8 cellular contexts compared by ENCODE assay signal in genomic region chr5:138752951-138753793, GRCh38. TPM values are rescaled to one million over a fixed set of nuclear protein-coding genes. Genes with fewer than 3 reads are reported as not detected.
DNase-seq lines count a peak whose midpoint lies in the region; ATAC-seq, FAIRE-seq and TF ChIP-seq lines count a peak whose summit lies in the region.

TSS of gene CTNNA1 (plus strand) at chr5:138753425. CDS start at chr5:138781925, 28,500 bp downstream.

- WGBS in A549 (ENCODE audit: missing lambda C conversion rate): 2% methylated on average over 31 of the region's 102 CpGs

- H3K4me3 ChIP-seq in A549 (peak within 1 kb of the TSS; percentile 91), fibroblast of the aortic adventitia (ENCODE audit: low read depth, low read length) (peak within 1 kb of the TSS; percentile 84)

- H3K27me3 Mint-ChIP-seq in nephron progenitor cell (ENCODE audit: low read depth, poor library complexity): peaks cover 15% of the 10 kb centered on the region
- H3K27me3 Mint-ChIP-seq in stimulated activated naive CD8-positive, alpha-beta T cell treated with anti-CD3 and anti-CD28 coated beads, Interleukin-15, Interleukin-2, amounts not matched to agents 100 ng/mL and 50 ng/mL, for 24 hours: peaks cover 65% of the 10 kb centered on the region

- no peak for TF ChIP-seq RAD21 in A549 (conservative IDR thresholded peaks at IDR 0.05 in 1 of 2, IDR thresholded peaks at IDR 0.05 in 1 of 2)

- H3K27ac Mint-ChIP-seq in nephron progenitor cell: peak within 1 kb of the TSS; percentile 76
- peak within 1 kb of the TSS; percentile 90 for H3K27ac Mint-ChIP-seq in stimulated activated naive CD8-positive, alpha-beta T cell treated with anti-CD3 and anti-CD28 coated beads, Interleukin-15, Interleukin-2, amounts not matched to agents 100 ng/mL and 50 ng/mL, for 24 hours

- DNase-seq in A549 (ENCODE audit: low read depth in 1 of 2, low spot score in 1 of 2) (peak; percentile 77 to 84), RKO (ENCODE audit: low spot score) (peak; percentile 79), fibroblast of the aortic adventitia (ENCODE audit: low read depth) (peak; percentile 61), nephron progenitor cell (peak; percentile 84)
- peak; percentile 40 for DNase-seq in activated T-helper 9 cell treated with anti-CD3 and anti-CD28 coated beads, Interleukin-2, amount 50 U/mL, for 16 hours (ENCODE audit: low read depth)

- CTCF ChIA-PET in A549 (lab: Yijun Ruan, JAX): interaction anchor here (0.5 to 2.3 kb wide), 11 partner anchors 20 to 710 kb away, joined by 3 to 6 read pairs (median 3); no protein-coding TSS in a partner anchor

- ATAC-seq in A549 (peak; percentile 73 to 76), GM18907 (IDR thresholded peaks at IDR 0.05; ENCODE audit: unreplicated experiment) (peak; percentile 51), HG03521 (IDR thresholded peaks at IDR 0.05; ENCODE audit: unreplicated experiment) (peak; percentile 44)

- FAIRE-seq in A549 (lab: Jason Lieb, UNC): no peak

- peak within 1 kb of the TSS; percentile 96 to 97 for H3K27ac ChIP-seq in A549

- H3K4me1 Mint-ChIP-seq in nephron progenitor cell: peaks cover 27% of the 10 kb centered on the region
- H3K4me1 Mint-ChIP-seq in stimulated activated naive CD8-positive, alpha-beta T cell treated with anti-CD3 and anti-CD28 coated beads, Interleukin-15, Interleukin-2, amounts not matched to agents 100 ng/mL and 50 ng/mL, for 24 hours (ENCODE audit: low read depth): peaks cover 57% of the 10 kb centered on the region

- peaks cover 42% of the 10 kb centered on the region for H3K4me1 ChIP-seq in A549

- peak in 1 of 2 experiments; percentile 30; a peak in 1 of 5 replicates for TF ChIP-seq EP300 in A549 (IDR thresholded peaks at IDR 0.05)

- TF ChIP-seq POLR2A in A549 (IDR thresholded peaks at IDR 0.05; ENCODE audit: low read length): peak; percentile 74

- H3K36me3 Mint-ChIP-seq in nephron progenitor cell (ENCODE audit: low read depth): peaks cover 41% of the 10 kb centered on the region
- peaks cover 32% of the 10 kb centered on the region for H3K36me3 Mint-ChIP-seq in stimulated activated naive CD8-positive, alpha-beta T cell treated with anti-CD3 and anti-CD28 coated beads, Interleukin-15, Interleukin-2, amounts not matched to agents 100 ng/mL and 50 ng/mL, for 24 hours (ENCODE audit: low read depth)

- H3K4me3 Mint-ChIP-seq in nephron progenitor cell: peak within 1 kb of the TSS; percentile 93
- peak within 1 kb of the TSS; percentile 90 for H3K4me3 Mint-ChIP-seq in stimulated activated naive CD8-positive, alpha-beta T cell treated with anti-CD3 and anti-CD28 coated beads, Interleukin-15, Interleukin-2, amounts not matched to agents 100 ng/mL and 50 ng/mL, for 24 hours

- POLR2A ChIA-PET in A549 (lab: Yijun Ruan, JAX): interaction anchor here (0.6 to 1.9 kb wide), 4 partner anchors 16 to 321 kb away, joined by 3 to 5 read pairs (median 4); partner anchors contain the start of gene HSPA9

- no peak for TF ChIP-seq CTCF in A549 (IDR thresholded peaks at IDR 0.05)
- TF ChIP-seq CTCF in fibroblast of the aortic adventitia (IDR thresholded peaks at IDR 0.05; ENCODE audit: insufficient read depth, low read length): no peak
- no peak for TF ChIP-seq CTCF in nephron progenitor cell (IDR thresholded peaks at IDR 0.05)

- H3K9me3 ChIP-seq in A549: no peaks in the 10 kb centered on the region

- H3K4me2 ChIP-seq in A549: peak within 1 kb of the TSS; percentile 93

- peaks cover 35% of the 10 kb centered on the region for H3K9me3 Mint-ChIP-seq in nephron progenitor cell
- H3K9me3 Mint-ChIP-seq in stimulated activated naive CD8-positive, alpha-beta T cell treated with anti-CD3 and anti-CD28 coated beads, Interleukin-15, Interleukin-2, amounts not matched to agents 100 ng/mL and 50 ng/mL, for 24 hours: peaks cover 4% of the 10 kb centered on the region

TF ChIP-seq in A549, 52 proteins besides CTCF, POLR2A, EP300 and RAD21:
- no peak for TF ChIP-seq NPAS2 (CRISPR knock-in tag; IDR thresholded peaks at IDR 0.05; ENCODE audit: borderline replicate concordance)
- peak; percentile 76 for TF ChIP-seq FOSL2 (IDR thresholded peaks at IDR 0.05)
- TF ChIP-seq FOSL2 (CRISPR knock-in tag; IDR thresholded peaks at IDR 0.05): peak; percentile 97
- TF ChIP-seq MAFK (IDR thresholded peaks at IDR 0.05; ENCODE audit: partially characterized antibody): no peak
- TF ChIP-seq RARB (CRISPR knock-in tag; IDR thresholded peaks at IDR 0.05): 0 out of 2 replicates have a peak, but pooled peaks have one; percentile 51
- no peak for TF ChIP-seq SMC3 (IDR thresholded peaks at IDR 0.05)
- TF ChIP-seq FOXS1 (CRISPR knock-in tag; IDR thresholded peaks at IDR 0.05): no peak
- TF ChIP-seq MAX (IDR thresholded peaks at IDR 0.05): peak; percentile 49
- no peak for TF ChIP-seq ELK1 (IDR thresholded peaks at IDR 0.05; ENCODE audit: low read depth, low read length)
- TF ChIP-seq KDM1A (IDR thresholded peaks at IDR 0.05; ENCODE audit: low read depth): no peak
- no peak for TF ChIP-seq CBX2 (IDR thresholded peaks at IDR 0.05; ENCODE audit: borderline replicate concordance, low read depth)
- no peak for TF ChIP-seq EHMT2 (IDR thresholded peaks at IDR 0.05; ENCODE audit: low read depth)
- TF ChIP-seq RNF2 (IDR thresholded peaks at IDR 0.05; ENCODE audit: borderline replicate concordance, low read depth): 0 out of 2 replicates have a peak, but pooled peaks have one; percentile 25
- no peak for TF ChIP-seq NR3C1 (IDR thresholded peaks at IDR 0.05)
- 0 out of 2 replicates have a peak, but pooled peaks have one; percentile 34 for TF ChIP-seq MAZ (IDR thresholded peaks at IDR 0.05; ENCODE audit: borderline replicate concordance, low read depth, low read length)
- TF ChIP-seq RFX5 (IDR thresholded peaks at IDR 0.05): 0 out of 2 replicates have a peak, but pooled peaks have one; percentile 6
- TF ChIP-seq EHF (CRISPR knock-in tag; IDR thresholded peaks at IDR 0.05): no peak
- TF ChIP-seq ZSCAN20 (CRISPR knock-in tag; IDR thresholded peaks at IDR 0.05): no peak
- no peak for TF ChIP-seq ZC3H11A (IDR thresholded peaks at IDR 0.05)
- no peak for TF ChIP-seq HOXB5 (CRISPR knock-in tag; IDR thresholded peaks at IDR 0.05)
- TF ChIP-seq JUNB (IDR thresholded peaks at IDR 0.05): peak; percentile 55
- TF ChIP-seq NFE2L2 (conservative IDR thresholded peaks at IDR 0.05; ENCODE audit: low read length): no peak
- TF ChIP-seq ESRRA (IDR thresholded peaks at IDR 0.05; ENCODE audit: borderline replicate concordance, low read length): no peak
- TF ChIP-seq JUN (IDR thresholded peaks at IDR 0.05): peak; percentile 39 to 90; a peak in 4 of 5 replicates
- TF ChIP-seq BCL3 (IDR thresholded peaks at IDR 0.05): peak; percentile 64; the same call in 2 of the 3 replicates
- TF ChIP-seq POLR2AphosphoS2 (conservative IDR thresholded peaks at IDR 0.05; ENCODE audit: low read length): no peak
- peak; percentile 90 for TF ChIP-seq PHF8 (IDR thresholded peaks at IDR 0.05; ENCODE audit: borderline replicate concordance, low read depth)
- TF ChIP-seq KDM5A (IDR thresholded peaks at IDR 0.05): peak; percentile 99
- no peak for TF ChIP-seq RCOR1 (IDR thresholded peaks at IDR 0.05; ENCODE audit: low read depth, low read length)

RNA-seq across cellular contexts. Expression of gene CTNNA1, which starts in this region (rescaled TPM):
- polyA plus RNA-seq in A549 (2011; rRNA removed) (154 and 190 TPM in 2 replicates), A549 (2017; fragmentation: RNase III; extraction: RNeasy Plus Mini Kit Qiagen cat#74134 plus additional on column Dnase treatment) (184 to 194 TPM (median 191 TPM) in 3 replicates)
- 117 and 119 TPM in 2 replicates for polyA plus RNA-seq in A549 (2012; cell fraction: cytosol; rRNA removed)
- polyA plus RNA-seq in A549 (2012; cell fraction: nucleus; rRNA removed): 189 and 219 TPM in 2 replicates
- 244 and 246 TPM in 2 replicates for polyA minus RNA-seq in A549 (2011; rRNA and poly(A)+ RNA removed)
- total RNA-seq in fibroblast of the aortic adventitia (ENCODE audit: low replicate concordance): 327 and 497 TPM in 2 replicates

Comparison
In these comparisons a context has a peak if more than half of its experiments do, and no peak if none do; other contexts are left out.
1. Peak in every context shown above with its lines: DNase-seq, ATAC-seq, H3K4me3 ChIP-seq and H3K27ac ChIP-seq.